ENCODE assay signal across 22 cellular contexts in genomic region chr4:133943081-133943480, GRCh38.
"Had no signal": no experiment of that assay in that cellular context is flagged by ENCODE, and none has a peak within 500 bp of the region (broad histone marks: within the 10 kb centered on the region; RNA-seq: fewer than 3 reads in every experiment).

No MANE protein-coding gene starts in this region.

- H3K27ac ChIP-seq: cardiac muscle cell had no signal

- H3K27me3 ChIP-seq: cardiac muscle cell had no signal

- H3K36me3 ChIP-seq: cardiac muscle cell had no signal

- H3K4me3 ChIP-seq: cardiac muscle cell had no signal

- ATAC-seq: activated T-helper 17 cell treated with anti-CD3 and anti-CD28 coated beads, Interleukin-2, amount 50 U/mL, for 72 hours had no signal

- FAIRE-seq: astrocyte, RCC 7860 had no signal

- DNase-seq: activated B cell treated with CpG ODN at 0.5 μM for 24 hours; activated CD4-positive, alpha-beta T cell treated with anti-CD3 and anti-CD28 coated beads for 1 hour; activated CD4-positive, alpha-beta T cell treated with anti-CD3 and anti-CD28 coated beads, Interleukin-2, amount 10 ng/mL, durations not matched to agents 24 days and 14 days; activated CD4-positive, alpha-beta T cell treated with anti-CD3 and anti-CD28 coated beads, Interleukin-2, amount 50 U/mL, for 48 hours; activated gamma-delta T cell; activated naive CD4-positive, alpha-beta T cell treated with anti-CD3 and anti-CD28 coated beads for 36 hours; activated T-cell treated with anti-CD3 and anti-CD28 coated beads for 4 hours; activated T-cell treated with anti-CD3 and anti-CD28 coated beads, Interleukin-2, amount 50 U/mL, for 48 hours; amygdala; MM.1S; NCI-H1105 treated with DMSO at 0.1 percent for 48 hours; NCI-H1436 treated with DMSO at 0.1 percent for 48 hours; NCI-H187; NCI-H2081; NCI-H510A treated with DMSO at 0.1 percent for 48 hours; NCI-H69; NK-92 treated with Interleukin-12 subunit alpha and Interleukin-12 subunit beta, amount 100 ng/mL, for 24 hours; SHP77 treated with DMSO at 0.1 percent for 48 hours had no signal
